1 cellular context compared by ENCODE assay signal in the genomic region with DNA sequence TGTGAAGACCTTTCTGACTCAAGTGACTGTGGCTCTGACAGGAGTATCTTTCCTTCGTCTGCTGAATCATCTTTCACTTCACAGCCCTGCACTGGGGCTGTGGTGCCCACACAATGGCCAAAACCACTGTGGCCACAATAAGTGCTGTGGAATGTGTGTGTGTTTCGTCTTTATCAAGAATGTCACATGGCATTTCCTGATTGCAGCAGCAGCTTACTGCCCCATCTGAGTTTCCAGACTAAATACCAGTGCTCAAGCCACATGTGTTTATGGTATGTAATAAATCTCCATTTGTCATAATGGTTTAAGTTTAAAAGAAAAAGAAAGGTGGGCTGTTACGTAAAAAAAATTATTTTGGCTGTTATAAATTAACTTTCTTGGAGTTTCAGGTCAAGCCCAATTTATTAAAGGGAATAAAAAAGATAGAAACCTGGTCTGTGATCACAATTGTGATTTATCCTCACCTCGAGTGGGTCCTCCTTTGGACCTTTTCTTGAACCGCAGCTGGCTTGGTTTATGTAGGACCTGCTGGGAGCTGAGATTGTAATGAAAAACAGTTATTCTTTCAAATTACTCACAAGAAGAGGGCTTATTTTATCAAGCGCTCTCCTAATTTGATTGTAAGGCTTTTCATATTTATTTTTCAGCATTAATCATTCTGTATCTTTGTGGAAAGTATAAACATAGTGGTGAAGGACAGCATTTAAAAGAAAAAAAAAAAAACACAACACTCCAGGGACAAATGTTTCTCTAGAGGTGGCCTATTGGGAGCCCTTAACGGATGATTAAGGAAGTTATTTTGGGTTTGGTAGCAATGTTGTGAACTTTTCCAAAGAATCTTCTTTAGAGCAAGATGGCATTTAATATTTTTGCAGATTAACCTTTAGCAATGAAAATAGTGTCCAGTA.
TF ChIP-seq lines count a peak whose summit lies in the region.

No MANE protein-coding gene starts in this region.

TF ChIP-seq in SK-N-SH, 30 proteins besides CTCF, POLR2A, EP300 and RAD21 (continued from another document):
- TF ChIP-seq RCOR1 (IDR thresholded peaks at IDR 0.05; ENCODE audit: low read length): peak; percentile 58
- TF ChIP-seq NRF1 (IDR thresholded peaks at IDR 0.05; ENCODE audit: low read depth, low read length): no peak
- TF ChIP-seq JUND (IDR thresholded peaks at IDR 0.05): peak; percentile 94
- no peak for TF ChIP-seq RFX5 (IDR thresholded peaks at IDR 0.05; ENCODE audit: low read length)
- peak; percentile 65; the same call in 1 of the 2 replicates for TF ChIP-seq ELF1 (IDR thresholded peaks at IDR 0.05)
- TF ChIP-seq, protein P1, sequence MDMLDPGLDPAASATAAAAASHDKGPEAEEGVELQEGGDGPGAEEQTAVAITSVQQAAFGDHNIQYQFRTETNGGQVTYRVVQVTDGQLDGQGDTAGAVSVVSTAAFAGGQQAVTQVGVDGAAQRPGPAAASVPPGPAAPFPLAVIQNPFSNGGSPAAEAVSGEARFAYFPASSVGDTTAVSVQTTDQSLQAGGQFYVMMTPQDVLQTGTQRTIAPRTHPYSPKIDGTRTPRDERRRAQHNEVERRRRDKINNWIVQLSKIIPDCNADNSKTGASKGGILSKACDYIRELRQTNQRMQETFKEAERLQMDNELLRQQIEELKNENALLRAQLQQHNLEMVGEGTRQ (IDR thresholded peaks at IDR 0.05; ENCODE audit: borderline replicate concordance, low read depth, low read length): no peak
- TF ChIP-seq, protein P2, sequence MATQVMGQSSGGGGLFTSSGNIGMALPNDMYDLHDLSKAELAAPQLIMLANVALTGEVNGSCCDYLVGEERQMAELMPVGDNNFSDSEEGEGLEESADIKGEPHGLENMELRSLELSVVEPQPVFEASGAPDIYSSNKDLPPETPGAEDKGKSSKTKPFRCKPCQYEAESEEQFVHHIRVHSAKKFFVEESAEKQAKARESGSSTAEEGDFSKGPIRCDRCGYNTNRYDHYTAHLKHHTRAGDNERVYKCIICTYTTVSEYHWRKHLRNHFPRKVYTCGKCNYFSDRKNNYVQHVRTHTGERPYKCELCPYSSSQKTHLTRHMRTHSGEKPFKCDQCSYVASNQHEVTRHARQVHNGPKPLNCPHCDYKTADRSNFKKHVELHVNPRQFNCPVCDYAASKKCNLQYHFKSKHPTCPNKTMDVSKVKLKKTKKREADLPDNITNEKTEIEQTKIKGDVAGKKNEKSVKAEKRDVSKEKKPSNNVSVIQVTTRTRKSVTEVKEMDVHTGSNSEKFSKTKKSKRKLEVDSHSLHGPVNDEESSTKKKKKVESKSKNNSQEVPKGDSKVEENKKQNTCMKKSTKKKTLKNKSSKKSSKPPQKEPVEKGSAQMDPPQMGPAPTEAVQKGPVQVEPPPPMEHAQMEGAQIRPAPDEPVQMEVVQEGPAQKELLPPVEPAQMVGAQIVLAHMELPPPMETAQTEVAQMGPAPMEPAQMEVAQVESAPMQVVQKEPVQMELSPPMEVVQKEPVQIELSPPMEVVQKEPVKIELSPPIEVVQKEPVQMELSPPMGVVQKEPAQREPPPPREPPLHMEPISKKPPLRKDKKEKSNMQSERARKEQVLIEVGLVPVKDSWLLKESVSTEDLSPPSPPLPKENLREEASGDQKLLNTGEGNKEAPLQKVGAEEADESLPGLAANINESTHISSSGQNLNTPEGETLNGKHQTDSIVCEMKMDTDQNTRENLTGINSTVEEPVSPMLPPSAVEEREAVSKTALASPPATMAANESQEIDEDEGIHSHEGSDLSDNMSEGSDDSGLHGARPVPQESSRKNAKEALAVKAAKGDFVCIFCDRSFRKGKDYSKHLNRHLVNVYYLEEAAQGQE (IDR thresholded peaks at IDR 0.05; ENCODE audit: low read depth, low read length): peak; percentile 62
- TF ChIP-seq FOSL2 (IDR thresholded peaks at IDR 0.05; ENCODE audit: borderline replicate concordance, low read depth): peak; percentile 79
- peak; percentile 95 for TF ChIP-seq POLR2AphosphoS5 (IDR thresholded peaks at IDR 0.05; ENCODE audit: low read depth, low read length)
- peak; percentile 50; the same call in 1 of the 2 replicates for TF ChIP-seq YY1 (IDR thresholded peaks at IDR 0.05; ENCODE audit: low read depth)
- peak; percentile 91 for TF ChIP-seq FOXM1 (IDR thresholded peaks at IDR 0.05; ENCODE audit: low read depth)
- TF ChIP-seq, protein P3, sequence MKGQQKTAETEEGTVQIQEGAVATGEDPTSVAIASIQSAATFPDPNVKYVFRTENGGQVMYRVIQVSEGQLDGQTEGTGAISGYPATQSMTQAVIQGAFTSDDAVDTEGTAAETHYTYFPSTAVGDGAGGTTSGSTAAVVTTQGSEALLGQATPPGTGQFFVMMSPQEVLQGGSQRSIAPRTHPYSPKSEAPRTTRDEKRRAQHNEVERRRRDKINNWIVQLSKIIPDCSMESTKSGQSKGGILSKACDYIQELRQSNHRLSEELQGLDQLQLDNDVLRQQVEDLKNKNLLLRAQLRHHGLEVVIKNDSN (IDR thresholded peaks at IDR 0.05; ENCODE audit: borderline replicate concordance, low read depth): peak; percentile 62; the same call in 1 of the 2 replicates
- no peak for TF ChIP-seq TAF1 (IDR thresholded peaks at IDR 0.05; ENCODE audit: borderline replicate concordance, low read depth, low read length)
- TF ChIP-seq, protein P4, sequence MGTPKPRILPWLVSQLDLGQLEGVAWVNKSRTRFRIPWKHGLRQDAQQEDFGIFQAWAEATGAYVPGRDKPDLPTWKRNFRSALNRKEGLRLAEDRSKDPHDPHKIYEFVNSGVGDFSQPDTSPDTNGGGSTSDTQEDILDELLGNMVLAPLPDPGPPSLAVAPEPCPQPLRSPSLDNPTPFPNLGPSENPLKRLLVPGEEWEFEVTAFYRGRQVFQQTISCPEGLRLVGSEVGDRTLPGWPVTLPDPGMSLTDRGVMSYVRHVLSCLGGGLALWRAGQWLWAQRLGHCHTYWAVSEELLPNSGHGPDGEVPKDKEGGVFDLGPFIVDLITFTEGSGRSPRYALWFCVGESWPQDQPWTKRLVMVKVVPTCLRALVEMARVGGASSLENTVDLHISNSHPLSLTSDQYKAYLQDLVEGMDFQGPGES (IDR thresholded peaks at IDR 0.05; ENCODE audit: low read depth, low read length): no peak
- TF ChIP-seq RXRA (IDR thresholded peaks at IDR 0.05; ENCODE audit: borderline replicate concordance, low read depth): peak; percentile 83; the same call in 1 of the 2 replicates
- TF ChIP-seq SIN3A (IDR thresholded peaks at IDR 0.05; ENCODE audit: borderline replicate concordance, low read depth, low read length): peak; percentile 78
- TF ChIP-seq MXI1 (IDR thresholded peaks at IDR 0.05; ENCODE audit: low read depth, low read length): no peak
- TF ChIP-seq FOXJ3 (CRISPR knock-in tag; IDR thresholded peaks at IDR 0.05): no peak
TF ChIP-seq in SK-N-SH: peak in this region for 19.
